Comparison of ENCODE assay signal across 1 cellular context in genomic region chr20:62671765-62672164, GRCh38.
A peak's percentile ranks its signal among the peaks of the same experiment; 100 is the strongest.
TF ChIP-seq lines count a peak whose summit lies in the region.

No MANE protein-coding gene starts in this region.

TF ChIP-seq in K562, 482 proteins besides CTCF, POLR2A, EP300 and RAD21:
- TF ChIP-seq, protein P1, sequence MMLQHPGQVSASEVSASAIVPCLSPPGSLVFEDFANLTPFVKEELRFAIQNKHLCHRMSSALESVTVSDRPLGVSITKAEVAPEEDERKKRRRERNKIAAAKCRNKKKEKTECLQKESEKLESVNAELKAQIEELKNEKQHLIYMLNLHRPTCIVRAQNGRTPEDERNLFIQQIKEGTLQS (IDR thresholded peaks at IDR 0.05): peak; percentile 75
- TF ChIP-seq, protein P1 (CRISPR knock-in tag; conservative IDR thresholded peaks at IDR 0.05): no peak
- TF ChIP-seq CEBPB (tag; IDR thresholded peaks at IDR 0.05): peak; percentile 60; the same call in 1 of the 2 replicates
- peak; percentile 94 for TF ChIP-seq CEBPG (CRISPR knock-in tag; IDR thresholded peaks at IDR 0.05)
- peak; percentile 50 to 84 for TF ChIP-seq CEBPG (tag; conservative IDR thresholded peaks at IDR 0.05 in 1 of 2, IDR thresholded peaks at IDR 0.05 in 1 of 2)
- TF ChIP-seq ZNF644 (tag; IDR thresholded peaks at IDR 0.05; ENCODE audit: low read depth): no peak
